Comparison of ENCODE assay signal across 11 cellular contexts in genomic region chr17:70763018-70763417, GRCh38.
"Had no signal": no experiment of that assay in that cellular context is flagged by ENCODE, and none has a peak within 500 bp of the region (broad histone marks: within the 10 kb centered on the region; RNA-seq: fewer than 3 reads in every experiment).

No MANE protein-coding gene starts in this region.

- H3K9me3 ChIP-seq: HAP-1 had no signal

- DNase-seq: GM23248, GOT3, H7, H9, HCEC 1CT, HFFc6 had no signal

- H3K27ac ChIP-seq: GM23248 had no signal

- H3K4me1 ChIP-seq: HAP-1 had no signal

- H2AFZ ChIP-seq: GM23248, GM23338 had no signal

- FAIRE-seq: H1, H54 had no signal

- ATAC-seq: GM23338, HCT116 had no signal

- H3K36me3 ChIP-seq: HAP-1 had no signal

- H3K4me3 ChIP-seq: GM23248, GM23338, HAP-1 had no signal

- H3K9ac ChIP-seq: GM23248 had no signal

- H3K4me2 ChIP-seq: GM23338 had no signal
